21 cellular contexts compared by ENCODE assay signal in the genomic region with DNA sequence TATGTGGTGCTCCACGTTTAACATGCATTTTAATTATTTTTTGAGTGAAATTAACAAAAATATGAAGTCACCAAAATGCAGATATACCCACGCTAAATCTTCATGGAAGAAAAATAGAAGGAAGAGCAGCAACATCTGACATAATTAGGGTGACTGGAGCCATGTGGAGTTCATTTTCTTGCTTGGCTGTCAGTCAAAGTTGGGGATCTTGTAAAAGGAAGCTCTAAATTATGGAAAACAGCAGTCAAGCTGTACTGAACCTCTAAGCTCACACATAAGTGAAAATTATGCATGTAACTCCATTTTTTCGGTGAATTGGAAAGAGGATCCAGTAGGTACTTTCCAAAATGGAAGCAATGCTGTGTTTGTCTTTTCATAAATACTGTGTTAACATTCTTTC. TPM values are rescaled to one million over a fixed set of nuclear protein-coding genes. Genes with fewer than 3 reads are reported as not detected.
"Had no signal": no experiment of that assay in that cellular context is flagged by ENCODE, and none has a peak within 500 bp of the region (broad histone marks: within the 10 kb centered on the region; RNA-seq: fewer than 3 reads in every experiment).

No MANE protein-coding gene starts in this region.

- H3K4me3 ChIP-seq: heart right ventricle, left lung, pancreas, right lobe of liver, suprapubic skin, transverse colon, uterus had no signal

- H3K9me3 ChIP-seq: heart right ventricle, left lung, pancreas, right lobe of liver, suprapubic skin, transverse colon, uterus had no signal

- H3K27ac ChIP-seq: heart right ventricle, left lung, pancreas, right lobe of liver, suprapubic skin, transverse colon, uterus had no signal

- H3K4me1 ChIP-seq: left lung, right lobe of liver, suprapubic skin, transverse colon, uterus had no signal

- H3K27me3 ChIP-seq: heart right ventricle, left lung, pancreas, right lobe of liver, suprapubic skin, transverse colon, uterus had no signal

- H3K36me3 ChIP-seq: heart right ventricle, left lung, pancreas, right lobe of liver, suprapubic skin, transverse colon, uterus had no signal

- DNase-seq: activated CD4-positive, alpha-beta T cell treated with anti-CD3 and anti-CD28 coated beads for 48 hours; activated CD4-positive, CD25-positive, alpha-beta regulatory T cell; activated CD8-positive, alpha-beta T cell treated with anti-CD3 and anti-CD28 coated beads for 36 hours; activated naive CD4-positive, alpha-beta T cell treated with anti-CD3 and anti-CD28 coated beads for 36 hours; activated T-cell treated with anti-CD3 and anti-CD28 coated beads, Interleukin-2, amount 50 U/mL, for 1 hour; anterior cingulate cortex; cerebellar nuclear complex; cortex of kidney; erythroblast; heart right ventricle; left lung; pancreas; right lobe of liver; small intestine; stimulated activated CD4-positive, alpha-beta T cell treated with anti-CD3 and anti-CD28 coated beads, Interleukin-15, amount 100 ng/mL, for 24 hours; stimulated activated CD4-positive, alpha-beta T cell treated with anti-CD3 and anti-CD28 coated beads, Interleukin-4, amount 100 ng/mL, for 1 hour; stimulated activated naive CD8-positive, alpha-beta T cell treated with anti-CD3 and anti-CD28 coated beads, Interleukin-15, amount 100 ng/mL, for 72 hours; T1000; transverse colon; uterus had no signal

RNA-seq across cellular contexts. Expression of gene PDGFC, which starts 9.7 kb away (rescaled TPM):
- total RNA-seq: activated CD8-positive, alpha-beta T cell treated with anti-CD3 and anti-CD28 coated beads for 36 hours; activated naive CD4-positive, alpha-beta T cell treated with anti-CD3 and anti-CD28 coated beads for 36 hours had no signal
